Comparison of ENCODE assay signal across 10 cellular contexts in the genomic region with DNA sequence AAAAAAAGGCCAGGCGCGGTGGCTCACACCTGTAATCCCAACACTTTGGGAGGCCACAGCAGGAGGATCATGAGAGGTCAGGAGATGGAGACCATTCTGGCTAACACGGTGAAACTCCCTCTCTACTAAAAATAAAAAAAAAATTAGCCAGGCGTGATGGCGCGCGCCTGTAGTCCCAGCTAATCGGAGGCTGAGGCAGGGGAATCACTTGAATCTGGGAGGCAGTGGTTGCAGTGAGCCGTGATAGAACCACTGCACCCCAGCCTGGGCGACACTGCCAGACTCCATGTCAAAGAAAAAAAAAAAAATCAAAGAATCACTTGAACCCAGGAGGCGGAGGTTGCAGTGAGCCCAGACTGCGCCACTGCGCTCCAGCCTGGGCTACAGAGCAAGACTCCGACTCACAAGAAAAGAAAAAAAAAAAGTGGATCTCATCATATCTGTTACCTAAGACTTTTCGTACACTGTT. TPM values are rescaled to one million over a fixed set of nuclear protein-coding genes. Genes with fewer than 3 reads are reported as not detected.
DNase-seq lines count a peak whose midpoint lies in the region; ATAC-seq and TF ChIP-seq lines count a peak whose summit lies in the region.
"Had no signal": no experiment of that assay in that cellular context is flagged by ENCODE, and none has a peak within 500 bp of the region (broad histone marks: within the 10 kb centered on the region; RNA-seq: fewer than 3 reads in every experiment).

No MANE protein-coding gene starts in this region.

- TF ChIP-seq CTCF in RWPE1 (conservative IDR thresholded peaks at IDR 0.05; ENCODE audit: low read depth) = no peak

- H3K36me3 Mint-ChIP-seq in activated CD8-positive, alpha-beta memory T cell treated with anti-CD3 and anti-CD28 coated beads, Interleukin-2, amount 10 ng/mL, durations not matched to agents 7 days and 5 days = peaks cover 63% of the 10 kb centered on the region
- peaks cover 98% of the 10 kb centered on the region for H3K36me3 Mint-ChIP-seq in effector memory CD8-positive, alpha-beta T cell (ENCODE audit: insufficient read depth)
- peaks cover 100% of the 10 kb centered on the region for H3K36me3 Mint-ChIP-seq in stimulated activated effector memory CD8-positive, alpha-beta T cell treated with anti-CD3 and anti-CD28 coated beads, Interleukin-12 subunit alpha, Interleukin-12 subunit beta, amount 100 ng/mL, for 72 hours

- H3K27me3 Mint-ChIP-seq in activated CD8-positive, alpha-beta memory T cell treated with anti-CD3 and anti-CD28 coated beads, Interleukin-2, amount 10 ng/mL, durations not matched to agents 7 days and 5 days = no peaks in the 10 kb centered on the region
- no peaks in the 10 kb centered on the region for H3K27me3 Mint-ChIP-seq in effector memory CD8-positive, alpha-beta T cell

- no peak for ATAC-seq in activated CD8-positive, alpha-beta memory T cell treated with anti-CD3 and anti-CD28 coated beads, Interleukin-2, amount 10 ng/mL, durations not matched to agents 7 days and 5 days
- no peak for ATAC-seq in effector memory CD8-positive, alpha-beta T cell (replicated peaks)
- ATAC-seq in stimulated activated effector memory CD8-positive, alpha-beta T cell treated with anti-CD3 and anti-CD28 coated beads, Interleukin-12 subunit alpha, Interleukin-12 subunit beta, amount 100 ng/mL, for 72 hours = no peak

- POLR2A ChIA-PET in RWPE1 (lab: Yijun Ruan, JAX; ENCODE audit: low non-redundant PET) = interaction anchor here (0.7 kb wide), 1 partner anchor 216 kb away, joined by 4 read pairs; no protein-coding TSS in a partner anchor

- no peaks in the 10 kb centered on the region for H3K9me3 Mint-ChIP-seq in activated CD8-positive, alpha-beta memory T cell treated with anti-CD3 and anti-CD28 coated beads, Interleukin-2, amount 10 ng/mL, durations not matched to agents 7 days and 5 days (ENCODE audit: low read depth)
- no peaks in the 10 kb centered on the region for H3K9me3 Mint-ChIP-seq in effector memory CD8-positive, alpha-beta T cell
- no peaks in the 10 kb centered on the region for H3K9me3 Mint-ChIP-seq in stimulated activated effector memory CD8-positive, alpha-beta T cell treated with anti-CD3 and anti-CD28 coated beads, Interleukin-12 subunit alpha, Interleukin-12 subunit beta, amount 100 ng/mL, for 72 hours

- peak overlapping the region; percentile 55 for H3K4me3 Mint-ChIP-seq in activated CD8-positive, alpha-beta memory T cell treated with anti-CD3 and anti-CD28 coated beads, Interleukin-2, amount 10 ng/mL, durations not matched to agents 7 days and 5 days
- peak overlapping the region; percentile 74 to 98 for H3K4me3 Mint-ChIP-seq in effector memory CD8-positive, alpha-beta T cell
- H3K4me3 Mint-ChIP-seq in stimulated activated effector memory CD8-positive, alpha-beta T cell treated with anti-CD3 and anti-CD28 coated beads, Interleukin-12 subunit alpha, Interleukin-12 subunit beta, amount 100 ng/mL, for 72 hours = peak overlapping the region; percentile 85

- peaks cover 58% of the 10 kb centered on the region for H3K4me1 Mint-ChIP-seq in activated CD8-positive, alpha-beta memory T cell treated with anti-CD3 and anti-CD28 coated beads, Interleukin-2, amount 10 ng/mL, durations not matched to agents 7 days and 5 days
- peaks cover 44 to 61% of the 10 kb centered on the region in 2 donors for H3K4me1 Mint-ChIP-seq in effector memory CD8-positive, alpha-beta T cell (ENCODE audit: low read depth in 2 of 2)
- peaks cover 73% of the 10 kb centered on the region for H3K4me1 Mint-ChIP-seq in stimulated activated effector memory CD8-positive, alpha-beta T cell treated with anti-CD3 and anti-CD28 coated beads, Interleukin-12 subunit alpha, Interleukin-12 subunit beta, amount 100 ng/mL, for 72 hours

- CTCF ChIA-PET in activated CD8-positive, alpha-beta memory T cell treated with anti-CD3 and anti-CD28 coated beads, Interleukin-2, amount 10 ng/mL, durations not matched to agents 7 days and 5 days (lab: Charles Lee) = interaction anchor here (2.3 kb wide), 1 partner anchor 217 kb away, joined by 9 read pairs; the partner anchor contains the start of gene SCAND1
- CTCF ChIA-PET in RWPE1 (lab: Yijun Ruan, JAX) = interaction anchor here (0.6 kb wide), 1 partner anchor 102 kb away, joined by 3 read pairs; no protein-coding TSS in a partner anchor

- peak overlapping the region; percentile 44 for H3K27ac ChIP-seq in RWPE1

- no peak for DNase-seq in activated CD8-positive, alpha-beta memory T cell treated with anti-CD3 and anti-CD28 coated beads, Interleukin-2, amount 10 ng/mL, durations not matched to agents 7 days and 5 days
- DNase-seq in activated CD8-positive, alpha-beta memory T cell treated with anti-CD3 and anti-CD28 coated beads, Interleukin-2, amount 50 U/mL, for 4 hours = no peak
- DNase-seq in RWPE1 (ENCODE audit: low spot score) (no peak), NCI-H748 treated with DMSO at 0.1 percent for 48 hours (lab: John Stamatoyannopoulos, UW) (no peak), A172 (ENCODE audit: low spot score) (no peak), NCI-H1105 (lab: John Stamatoyannopoulos, UW) (no peak)
- DNase-seq in effector memory CD8-positive, alpha-beta T cell = no peak
- DNase-seq in stimulated activated effector memory CD8-positive, alpha-beta T cell treated with anti-CD3 and anti-CD28 coated beads, Interleukin-12 subunit alpha, Interleukin-12 subunit beta, amount 100 ng/mL, for 72 hours (ENCODE audit: low spot score in 2 of 2) = no peak
- DNase-seq: MG63, NCI-H2227 treated with DMSO at 0.1 percent for 48 hours had no signal

- peak overlapping the region; percentile 63 for H3K27ac Mint-ChIP-seq in activated CD8-positive, alpha-beta memory T cell treated with anti-CD3 and anti-CD28 coated beads, Interleukin-2, amount 10 ng/mL, durations not matched to agents 7 days and 5 days
- peak overlapping the region; percentile 48 to 86 for H3K27ac Mint-ChIP-seq in effector memory CD8-positive, alpha-beta T cell
- H3K27ac Mint-ChIP-seq in stimulated activated effector memory CD8-positive, alpha-beta T cell treated with anti-CD3 and anti-CD28 coated beads, Interleukin-12 subunit alpha, Interleukin-12 subunit beta, amount 100 ng/mL, for 72 hours = peak overlapping the region; percentile 100

RNA-seq across cellular contexts. Expression of gene RBM39, which starts 4.2 kb away (rescaled TPM):
- 100 to 1,000 TPM; 357 to 360 TPM for total RNA-seq in activated CD8-positive, alpha-beta memory T cell treated with anti-CD3 and anti-CD28 coated beads, Interleukin-2, amount 10 ng/mL, durations not matched to agents 7 days and 5 days
- total RNA-seq in A172 (2014; rRNA removed; shearing (Covaris generic)) = 246 and 258 TPM in 2 replicates

RNA-seq across cellular contexts. Expression of gene PHF20, which starts 33.9 kb away (rescaled TPM):
- 10 to 100 TPM; 50.8 to 52.4 TPM for total RNA-seq in activated CD8-positive, alpha-beta memory T cell treated with anti-CD3 and anti-CD28 coated beads, Interleukin-2, amount 10 ng/mL, durations not matched to agents 7 days and 5 days
- total RNA-seq in A172 (2014; rRNA removed; shearing (Covaris generic)) = 21.9 and 28.9 TPM in 2 replicates

RNA-seq across cellular contexts. Expression of gene ROMO1, which starts 38.7 kb away (rescaled TPM):
- total RNA-seq in activated CD8-positive, alpha-beta memory T cell treated with anti-CD3 and anti-CD28 coated beads, Interleukin-2, amount 10 ng/mL, durations not matched to agents 7 days and 5 days = 100 to 1,000 TPM; 115 to 122 TPM
- 301 and 351 TPM in 2 replicates for total RNA-seq in A172 (2014; rRNA removed; shearing (Covaris generic))

RNA-seq across cellular contexts. Expression of gene NFS1, which starts 38.7 kb away (rescaled TPM):
- total RNA-seq in activated CD8-positive, alpha-beta memory T cell treated with anti-CD3 and anti-CD28 coated beads, Interleukin-2, amount 10 ng/mL, durations not matched to agents 7 days and 5 days = 10 to 100 TPM; 34.6 to 35.1 TPM
- total RNA-seq in A172 (2014; rRNA removed; shearing (Covaris generic)) = 36.7 and 48.0 TPM in 2 replicates
